8 cellular contexts compared by ENCODE assay signal in the genomic region with DNA sequence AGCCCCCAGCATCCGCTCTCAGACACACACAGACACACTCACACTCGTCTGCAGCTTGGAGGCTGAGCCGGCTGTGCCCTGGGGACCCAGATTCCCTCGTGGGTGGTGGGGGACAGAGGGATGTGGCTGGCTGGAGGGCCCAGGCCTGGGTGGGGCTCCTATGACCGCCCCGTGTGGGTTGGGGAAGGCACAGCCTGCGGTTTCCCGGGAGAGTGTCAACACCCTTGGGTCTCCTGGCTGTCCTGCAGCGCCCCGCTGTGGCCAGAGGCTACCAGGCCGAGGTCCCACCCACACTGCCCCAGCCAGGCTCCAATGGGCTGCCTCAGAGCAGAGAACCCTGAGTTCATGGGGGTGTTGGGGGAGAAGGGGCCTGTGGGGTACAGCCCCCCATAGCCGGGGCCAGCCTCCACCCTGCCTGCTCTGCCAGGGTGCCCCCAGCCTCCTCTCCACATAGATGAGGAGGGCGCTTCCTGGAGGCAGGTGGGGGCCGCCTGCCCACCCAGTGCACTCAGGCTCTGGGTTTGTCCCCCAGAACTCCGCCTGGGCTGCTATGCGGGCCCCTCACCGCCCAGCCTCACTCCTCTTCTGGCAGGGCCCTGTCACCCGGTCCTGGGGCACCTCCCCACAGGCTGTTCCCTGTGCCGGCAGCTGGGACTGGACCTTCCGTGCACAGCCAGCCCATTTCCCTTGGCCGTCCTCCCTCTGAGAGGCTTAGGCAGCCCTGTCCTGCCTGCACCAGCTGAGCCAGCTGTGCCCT. TPM values are rescaled to one million over a fixed set of nuclear protein-coding genes. Genes with fewer than 3 reads are reported as not detected.
DNase-seq lines count a peak whose midpoint lies in the region; ATAC-seq, FAIRE-seq and TF ChIP-seq lines count a peak whose summit lies in the region.

A gene with protein sequence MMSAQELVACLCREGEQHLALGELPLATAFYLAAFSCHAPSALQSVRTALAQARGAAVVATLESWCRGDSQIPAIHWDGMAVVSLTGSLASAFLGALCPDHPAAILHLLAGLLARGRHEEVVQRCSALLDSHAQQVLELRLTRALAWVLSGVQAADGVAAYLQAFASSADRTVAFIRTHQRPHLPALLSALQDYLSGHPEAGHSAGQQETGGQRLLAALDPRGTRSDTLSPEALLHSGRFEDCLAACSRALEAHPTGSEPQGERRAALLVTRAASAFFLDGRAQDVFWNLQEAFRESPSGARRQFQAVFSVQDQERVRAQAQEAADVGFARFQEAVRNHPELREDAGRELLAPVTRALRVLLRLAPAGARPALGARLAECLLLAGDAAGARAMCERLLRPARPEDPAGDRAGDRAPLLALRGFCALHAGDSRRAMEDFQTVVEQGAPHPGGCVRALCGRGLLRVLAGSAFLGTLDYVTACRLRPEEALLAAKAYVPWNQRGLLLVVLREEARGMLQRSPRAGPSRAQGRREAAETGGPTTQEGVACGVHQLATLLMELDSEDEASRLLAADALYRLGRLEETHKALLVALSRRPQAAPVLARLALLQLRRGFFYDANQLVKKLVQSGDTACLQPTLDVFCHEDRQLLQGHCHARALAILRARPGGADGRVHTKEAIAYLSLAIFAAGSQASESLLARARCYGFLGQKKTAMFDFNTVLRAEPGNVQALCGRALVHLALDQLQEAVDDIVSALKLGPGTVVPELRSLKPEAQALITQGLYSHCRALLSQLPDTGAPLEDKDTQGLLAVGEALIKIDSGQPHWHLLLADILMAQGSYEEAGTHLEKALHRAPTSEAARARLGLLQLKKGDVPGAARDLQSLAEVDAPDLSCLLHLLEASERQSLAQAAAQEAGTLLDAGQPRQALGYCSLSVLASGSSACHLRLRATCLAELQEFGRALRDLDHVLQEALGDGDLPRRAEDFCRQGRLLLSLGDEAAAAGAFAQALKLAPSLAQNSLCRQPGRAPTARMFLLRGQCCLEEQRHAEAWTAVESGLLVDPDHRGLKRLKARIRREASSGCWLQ (minus strand): TSS at position 159 of the 757 bp plus-strand sequence. CDS start 866 bp downstream, outside the sequence.

- intact Hi-C loops in endothelial cell of umbilical vein (cut with micrococcal nuclease) (no loop called here), esophagus squamous epithelium (cut with DNase I) (no loop called here)

- H3K36me3 Mint-ChIP-seq in T-helper 2 cell treated with Interferon-gamma antibody and Interleukin-4, amounts not matched to agents 5 μg/mL and 100 μg/mL, for 36 hours (ENCODE audit: low read depth), result no peaks in the 10 kb centered on the region

- no peak within 1 kb of the TSS for H3K9ac ChIP-seq in endothelial cell of umbilical vein (replicated peaks; ENCODE audit: extremely low read depth, insufficient read depth, low read length)

- ATAC-seq in A549 (peak; percentile 77 to 96), HG03196 (IDR thresholded peaks at IDR 0.05; ENCODE audit: unreplicated experiment) (no peak), HG02798 (IDR thresholded peaks at IDR 0.05; ENCODE audit: poor library complexity, unreplicated experiment) (no peak)

- H3K9me3 ChIP-seq in A549 (no peaks in the 10 kb centered on the region), endothelial cell of umbilical vein (replicated peaks; ENCODE audit: control insufficient read depth, insufficient read depth, low read length) (no peaks in the 10 kb centered on the region), esophagus squamous epithelium (no peaks in the 10 kb centered on the region)

- no peaks in the 10 kb centered on the region for H4K20me1 ChIP-seq in endothelial cell of umbilical vein (replicated peaks; ENCODE audit: control insufficient read depth, extremely low read depth, insufficient read depth, low read length)

- H3K4me2 ChIP-seq in A549, result no peak within 1 kb of the TSS
- no peak within 1 kb of the TSS for H3K4me2 ChIP-seq in endothelial cell of umbilical vein (ENCODE audit: insufficient read depth, low read length)

- DNase-seq in A549 (ENCODE audit: low read depth in 1 of 2, low spot score in 1 of 2) (peak; percentile 47 to 63), GM19239 (ENCODE audit: insufficient read length, low spot score) (peak; percentile 81), endothelial cell of umbilical vein (ENCODE audit: low read depth, low spot score) (no peak), esophagus squamous epithelium (lab: John Stamatoyannopoulos, UW) (no peak)
- peak; percentile 31 for DNase-seq in T-helper 2 cell treated with Interferon-gamma antibody and Interleukin-4, amounts not matched to agents 5 μg/mL and 100 μg/mL, for 36 hours (ENCODE audit: low spot score)
- DNase-seq in stimulated activated CD4-positive, alpha-beta T cell treated with anti-CD3 and anti-CD28 coated beads, Interleukin-2, amount 100 ng/mL, for 48 hours, result peak; percentile 40 to 46

- dilution Hi-C loops in endothelial cell of umbilical vein (cut with MboI; ENCODE audit: extremely low pct_ligation_motif_present, low sequenced_read_pairs), result no loop called here

- no peaks in the 10 kb centered on the region for H3K9me1 ChIP-seq in endothelial cell of umbilical vein (replicated peaks; ENCODE audit: control insufficient read depth, extremely low read depth, insufficient read depth, low read length)

- H3K4me3 Mint-ChIP-seq in T-helper 2 cell treated with Interferon-gamma antibody and Interleukin-4, amounts not matched to agents 5 μg/mL and 100 μg/mL, for 36 hours, result no peak within 1 kb of the TSS

- H3K27me3 Mint-ChIP-seq in T-helper 2 cell treated with Interferon-gamma antibody and Interleukin-4, amounts not matched to agents 5 μg/mL and 100 μg/mL, for 36 hours (ENCODE audit: low read depth), result no peaks in the 10 kb centered on the region

- H3K4me1 Mint-ChIP-seq in T-helper 2 cell treated with Interferon-gamma antibody and Interleukin-4, amounts not matched to agents 5 μg/mL and 100 μg/mL, for 36 hours (ENCODE audit: low read depth), result peaks cover 2% of the 10 kb centered on the region

- no peak within 1 kb of the TSS for H2AFZ ChIP-seq in endothelial cell of umbilical vein (ENCODE audit: low read depth, low read length)

- H3K9me3 Mint-ChIP-seq in T-helper 2 cell treated with Interferon-gamma antibody and Interleukin-4, amounts not matched to agents 5 μg/mL and 100 μg/mL, for 36 hours, result no peaks in the 10 kb centered on the region

- no peak within 1 kb of the TSS for H3K27ac Mint-ChIP-seq in T-helper 2 cell treated with Interferon-gamma antibody and Interleukin-4, amounts not matched to agents 5 μg/mL and 100 μg/mL, for 36 hours

- BruUV-seq in endothelial cell of umbilical vein (replicated peaks; lab: Mats Ljungman, UMichigan), result no TSS peak

- POLR2A ChIA-PET in A549 (lab: Yijun Ruan, JAX), result no interaction called here
- POLR2A ChIA-PET in endothelial cell of umbilical vein (lab: Charles Lee), result no interaction called here

- 8% methylated on average over 2 of the region's 21 CpGs for WGBS in A549 (ENCODE audit: missing lambda C conversion rate)
- 39 to 60% methylated on average over 3 to 10 of the region's 21 CpGs for WGBS in esophagus squamous epithelium, 2 donors

- no peak for TF ChIP-seq POLR2A in A549 (IDR thresholded peaks at IDR 0.05; ENCODE audit: low read length)
- TF ChIP-seq POLR2A in endothelial cell of umbilical vein (IDR thresholded peaks at IDR 0.05; ENCODE audit: low read depth, low read length), result no peak
- TF ChIP-seq POLR2A in esophagus squamous epithelium (IDR thresholded peaks at IDR 0.05), result no peak

- H3K27ac ChIP-seq in A549 (no peak within 1 kb of the TSS), endothelial cell of umbilical vein (ENCODE audit: insufficient read depth, low read depth, low read length) (no peak within 1 kb of the TSS), esophagus squamous epithelium (no peak within 1 kb of the TSS)

- H3K4me3 ChIP-seq in A549, result no peak within 1 kb of the TSS
- H3K4me3 ChIP-seq in endothelial cell of umbilical vein (replicated peaks in 1 of 3; ENCODE audit: insufficient read depth in 1 of 3, low read depth in 1 of 3, low read length in 3 of 3), result no peak within 1 kb of the TSS
- H3K4me3 ChIP-seq in esophagus squamous epithelium, result no peak within 1 kb of the TSS

- H3K27me3 ChIP-seq in endothelial cell of umbilical vein (ENCODE audit: control insufficient read depth in 2 of 2, insufficient read depth in 2 of 2, low read length in 2 of 2) (no peaks in the 10 kb centered on the region), esophagus squamous epithelium (peaks cover 0 to 92% (median 0%) of the 10 kb centered on the region in 4 donors)

- H3K4me1 ChIP-seq in A549 (no peaks in the 10 kb centered on the region), endothelial cell of umbilical vein (ENCODE audit: control insufficient read depth, extremely low read depth, insufficient read depth, low read length) (no peaks in the 10 kb centered on the region), esophagus squamous epithelium (peaks cover 0 to 6% (median 0%) of the 10 kb centered on the region in 3 donors)

- CTCF ChIA-PET in A549 (lab: Yijun Ruan, JAX), result interaction anchor here (0.6 to 1.1 kb wide), 2 partner anchors 9 to 393 kb away, joined by 3 to 5 read pairs; no protein-coding TSS in a partner anchor
- CTCF ChIA-PET in endothelial cell of umbilical vein (lab: Charles Lee), result no interaction called here

- TF ChIP-seq CTCF in A549 (IDR thresholded peaks at IDR 0.05) (peak; percentile 28; the same call in 1 of the 3 replicates), endothelial cell of umbilical vein (IDR thresholded peaks at IDR 0.05; ENCODE audit: extremely low read depth in 1 of 2, insufficient read depth in 1 of 2, low read depth in 1 of 2, low read length in 2 of 2) (peak; percentile 10), esophagus squamous epithelium (IDR thresholded peaks at IDR 0.05) (peak in 3 of 6 experiments; percentile 24 to 54 (median 30))

- no peaks in the 10 kb centered on the region for H3K36me3 ChIP-seq in endothelial cell of umbilical vein (ENCODE audit: control insufficient read depth in 2 of 2, extremely low read depth in 1 of 2, insufficient read depth in 2 of 2, low read length in 2 of 2)
- no peaks in the 10 kb centered on the region for H3K36me3 ChIP-seq in esophagus squamous epithelium

- H3K79me2 ChIP-seq in endothelial cell of umbilical vein (ENCODE audit: control insufficient read depth, insufficient read depth, low read length), result no peaks in the 10 kb centered on the region

- TF ChIP-seq RAD21 in A549 (conservative IDR thresholded peaks at IDR 0.05 in 1 of 2, IDR thresholded peaks at IDR 0.05 in 1 of 2), result peak; percentile 56 to 70; a peak in 4 of 5 replicates

- no peak for FAIRE-seq in A549 (lab: Jason Lieb, UNC)
- no peak for FAIRE-seq in GM19239 (lab: Jason Lieb, UNC)
- no peak for FAIRE-seq in endothelial cell of umbilical vein (lab: Jason Lieb, UNC)

- no peak for TF ChIP-seq EP300 in A549 (IDR thresholded peaks at IDR 0.05)

RNA-seq across cellular contexts. Expression of the gene that starts here (rescaled TPM):
- polyA plus RNA-seq in A549 (2011; rRNA removed), result 0.05 and 0.07 TPM in 2 replicates
- 0.03 TPM in 2 replicates for polyA plus RNA-seq in A549 (2012; cell fraction: cytosol; rRNA removed)
- 0.18 and 0.20 TPM in 2 replicates for polyA plus RNA-seq in A549 (2012; cell fraction: nucleus; rRNA removed)
- polyA plus RNA-seq in A549 (2017; fragmentation: RNase III; extraction: RNeasy Plus Mini Kit Qiagen cat#74134 plus additional on column Dnase treatment), result 0.04 to 0.08 TPM (median 0.04 TPM) in 3 replicates
- 0.39 and 0.54 TPM in 2 replicates for polyA minus RNA-seq in A549 (2011; rRNA and poly(A)+ RNA removed)
- 0.53 and 0.77 TPM in 2 replicates for total RNA-seq in endothelial cell of umbilical vein
- polyA plus RNA-seq in endothelial cell of umbilical vein, result 0.08 TPM in 2 replicates
- polyA plus RNA-seq in endothelial cell of umbilical vein (2011; cell fraction: cytosol; rRNA removed), result 0.01 and 0.03 TPM in 2 replicates
- 0.47 and 0.60 TPM in 2 replicates for polyA plus RNA-seq in endothelial cell of umbilical vein (2011; cell fraction: nucleus; rRNA removed)
- 0.04 and 0.05 TPM in 2 replicates for polyA plus RNA-seq in endothelial cell of umbilical vein (2012)
- polyA minus RNA-seq in endothelial cell of umbilical vein, result 0.32 and 0.51 TPM in 2 replicates
- not detected for polyA minus RNA-seq in endothelial cell of umbilical vein (2011; cell fraction: cytosol; rRNA and poly(A)+ RNA removed)
- polyA minus RNA-seq in endothelial cell of umbilical vein (2011; cell fraction: nucleus; rRNA and poly(A)+ RNA removed), result 0.58 and 1.2 TPM in 2 replicates
- under 1 TPM in 3 of 4 donors, not detected in 1; 0.04 to 0.19 (median 0.15) TPM for total RNA-seq in esophagus squamous epithelium

Comparison
In these comparisons a context has a peak if more than half of its experiments do, and no peak if none do; other contexts are left out.
1. Peak in DNase-seq and ATAC-seq in A549; RNA of the gene not detected or under 1 TPM.
2. DNase-seq: peak in GM19239 (single experiment), T-helper 2 cell treated with Interferon-gamma antibody and Interleukin-4, amounts not matched to agents 5 μg/mL and 100 μg/mL, for 36 hours (single experiment) and stimulated activated CD4-positive, alpha-beta T cell treated with anti-CD3 and anti-CD28 coated beads, Interleukin-2, amount 100 ng/mL, for 48 hours (2 of 2); none in endothelial cell of umbilical vein (single experiment) and esophagus squamous epithelium (single experiment).